20 cellular contexts compared by ENCODE assay signal in genomic region chr3:168322941-168323340, GRCh38.
"Had no signal": no experiment of that assay in that cellular context is flagged by ENCODE, and none has a peak within 500 bp of the region (broad histone marks: within the 10 kb centered on the region; RNA-seq: fewer than 3 reads in every experiment).

No MANE protein-coding gene starts in this region.

- H3K4me3 ChIP-seq: body of pancreas, K562 had no signal

- DNase-seq: activated CD4-positive, alpha-beta T cell treated with anti-CD3 and anti-CD28 coated beads for 1 hour; activated CD4-positive, alpha-beta T cell treated with anti-CD3 and anti-CD28 coated beads, Interleukin-2, amount 10 ng/mL, durations not matched to agents 24 days and 14 days; activated CD4-positive, alpha-beta T cell treated with anti-CD3 and anti-CD28 coated beads, Interleukin-2, amount 50 U/mL, for 48 hours; activated CD8-positive, alpha-beta memory T cell treated with anti-CD3 and anti-CD28 coated beads, Interleukin-2, amount 10 ng/mL, durations not matched to agents 7 days and 5 days; activated effector memory CD4-positive, alpha-beta T cell treated with anti-CD3 and anti-CD28 coated beads, Interleukin-2, amount 50 U/mL, for 16 hours; activated naive CD4-positive, alpha-beta T cell treated with Interleukin-2 at 50 U/mL for 16 hours; activated T-cell treated with anti-CD3 and anti-CD28 coated beads, Interleukin-2, amount 50 U/mL, for 24 hours; body of pancreas; Karpas-422; NCI-H1105 treated with DMSO at 0.1 percent for 48 hours; NCI-H1436 treated with DMSO at 0.1 percent for 48 hours; NCI-H187 treated with DMSO at 0.1 percent for 48 hours; NCI-H2081 treated with DMSO at 0.1 percent for 48 hours; NCI-H446; NCI-H524; SHP77 treated with DMSO at 0.1 percent for 48 hours; T-helper 17 cell; T-helper 9 cell had no signal

- H3K4me1 ChIP-seq: body of pancreas had no signal

- ATAC-seq: activated CD8-positive, alpha-beta memory T cell treated with anti-CD3 and anti-CD28 coated beads, Interleukin-2, amount 10 ng/mL, durations not matched to agents 7 days and 5 days; body of pancreas; K562; T-helper 17 cell; WTC11 had no signal

- H3K9me3 ChIP-seq: body of pancreas had no signal

- H3K27ac ChIP-seq: body of pancreas had no signal

- H3K27me3 ChIP-seq: body of pancreas had no signal
